Comparison of ENCODE assay signal across 8 cellular contexts in genomic region chr6:3355358-3356055, GRCh38.
DNase-seq lines count a peak whose midpoint lies in the region; ATAC-seq and TF ChIP-seq lines count a peak whose summit lies in the region.

No MANE protein-coding gene starts in this region.

- H3K79me2 ChIP-seq in SK-N-SH (ENCODE audit: insufficient read depth) = no peaks in the 10 kb centered on the region

- peak overlapping the region; percentile 64 for H3K4me3 Mint-ChIP-seq in activated CD4-positive, alpha-beta memory T cell treated with anti-CD3 and anti-CD28 coated beads for 36 hours
- H3K4me3 Mint-ChIP-seq in progenitor cell of endocrine pancreas (ENCODE audit: low read depth) = peak overlapping the region; percentile 62

- peak overlapping the region; percentile 75 for H3K27ac Mint-ChIP-seq in activated CD4-positive, alpha-beta memory T cell treated with anti-CD3 and anti-CD28 coated beads for 36 hours
- peak overlapping the region; percentile 83 for H3K27ac Mint-ChIP-seq in progenitor cell of endocrine pancreas

- peaks cover 0 to 9% of the 10 kb centered on the region in 2 experiments; a peak in 2 of 4 replicates for H3K4me1 ChIP-seq in SK-N-SH (ENCODE audit: control insufficient read depth in 1 of 2, insufficient read depth in 2 of 2, low read depth in 1 of 2, low read length in 1 of 2)

- H3K36me3 ChIP-seq in SK-N-SH (replicated peaks in 1 of 2; ENCODE audit: control insufficient read depth in 1 of 2, insufficient read depth in 2 of 2, low read length in 1 of 2) = no peaks in the 10 kb centered on the region

- intact Hi-C loops in activated CD4-positive, alpha-beta memory T cell treated with anti-CD3 and anti-CD28 coated beads for 36 hours (cut with micrococcal nuclease) = loop anchor here (2.0 to 5.0 kb wide), 3 partner anchors 15 to 102 kb away; partner anchors contain the start of gene SLC22A23

- no peak overlapping the region for H3K9ac ChIP-seq in SK-N-SH

- H3K4me3 ChIP-seq in SK-N-SH (ENCODE audit: low read depth in 2 of 2, low read length in 1 of 2) = peak overlapping the region in 1 of 2 experiments; percentile 24; a peak in 2 of 4 replicates

- TF ChIP-seq RAD21 in SK-N-SH (IDR thresholded peaks at IDR 0.05; ENCODE audit: low read length) = no peak

- no peaks in the 10 kb centered on the region for H3K27me3 Mint-ChIP-seq in activated CD4-positive, alpha-beta memory T cell treated with anti-CD3 and anti-CD28 coated beads for 36 hours
- H3K27me3 Mint-ChIP-seq in progenitor cell of endocrine pancreas = peaks cover 41% of the 10 kb centered on the region

- H3K9me2 ChIP-seq in SK-N-SH = no peaks in the 10 kb centered on the region

- H4K20me1 ChIP-seq in SK-N-SH (ENCODE audit: insufficient read depth) = no peaks in the 10 kb centered on the region

- peaks cover 22% of the 10 kb centered on the region for H3K4me1 Mint-ChIP-seq in activated CD4-positive, alpha-beta memory T cell treated with anti-CD3 and anti-CD28 coated beads for 36 hours (ENCODE audit: low read depth)
- peaks cover 28% of the 10 kb centered on the region for H3K4me1 Mint-ChIP-seq in progenitor cell of endocrine pancreas (ENCODE audit: low read depth)

- POLR2A ChIA-PET in activated CD4-positive, alpha-beta memory T cell treated with anti-CD3 and anti-CD28 coated beads for 36 hours (lab: Charles Lee) = no interaction called here
- POLR2A ChIA-PET in SK-N-SH (lab: Yijun Ruan, JAX) = no interaction called here

- no peak overlapping the region for H2AFZ ChIP-seq in SK-N-SH (ENCODE audit: low read depth)

- WGBS in SK-N-SH (ENCODE audit: low lambda C conversion rate) = 50% methylated on average over 20 of the region's 20 CpGs

- H3K9me3 Mint-ChIP-seq in activated CD4-positive, alpha-beta memory T cell treated with anti-CD3 and anti-CD28 coated beads for 36 hours = no peaks in the 10 kb centered on the region
- H3K9me3 Mint-ChIP-seq in progenitor cell of endocrine pancreas (ENCODE audit: low read depth) = no peaks in the 10 kb centered on the region

- ATAC-seq in GM18907 (IDR thresholded peaks at IDR 0.05; ENCODE audit: unreplicated experiment) (no peak), HG03342 (IDR thresholded peaks at IDR 0.05; ENCODE audit: unreplicated experiment) (no peak)

- H3K27ac ChIP-seq in SK-N-SH (ENCODE audit: low read depth in 2 of 2, low read length in 1 of 2) = no peak overlapping the region

- no peak for TF ChIP-seq EP300 in SK-N-SH (IDR thresholded peaks at IDR 0.05; ENCODE audit: borderline replicate concordance in 1 of 2, low read depth in 1 of 2, low read length in 1 of 2)

- peaks cover 5% of the 10 kb centered on the region for H3F3A ChIP-seq in SK-N-SH (replicated peaks; ENCODE audit: insufficient read depth)

- H3K27me3 ChIP-seq in SK-N-SH (ENCODE audit: insufficient read depth) = peaks cover 16% of the 10 kb centered on the region; the same call in 1 of the 2 replicates

- TF ChIP-seq CTCF in progenitor cell of endocrine pancreas (IDR thresholded peaks at IDR 0.05; ENCODE audit: unreplicated experiment) (no peak), SK-N-SH (IDR thresholded peaks at IDR 0.05) (no peak)

- no peak overlapping the region for H3K4me2 ChIP-seq in SK-N-SH

- H3K36me3 Mint-ChIP-seq in activated CD4-positive, alpha-beta memory T cell treated with anti-CD3 and anti-CD28 coated beads for 36 hours = no peaks in the 10 kb centered on the region
- H3K36me3 Mint-ChIP-seq in progenitor cell of endocrine pancreas (ENCODE audit: insufficient read depth) = no peaks in the 10 kb centered on the region

- no peaks in the 10 kb centered on the region for H3K9me3 ChIP-seq in SK-N-SH

- CTCF ChIA-PET in activated CD4-positive, alpha-beta memory T cell treated with anti-CD3 and anti-CD28 coated beads for 36 hours (lab: Charles Lee) = no interaction called here
- CTCF ChIA-PET in SK-N-SH (lab: Yijun Ruan, JAX) = no interaction called here

- peak; percentile 24 for DNase-seq in stimulated activated CD4-positive, alpha-beta T cell treated with anti-CD3 and anti-CD28 coated beads, Interleukin-15, amount 100 ng/mL, for 24 hours
- no peak for DNase-seq in stimulated activated CD4-positive, alpha-beta T cell treated with anti-CD3 and anti-CD28 coated beads, Interleukin-4, amount 100 ng/mL, for 24 hours
- DNase-seq in activated CD4-positive, alpha-beta memory T cell treated with anti-CD3 and anti-CD28 coated beads for 36 hours = peak; percentile 24
- peak; percentile 76 for DNase-seq in foreskin melanocyte
- DNase-seq in progenitor cell of endocrine pancreas (ENCODE audit: low spot score, unreplicated experiment) = no peak
- no peak for DNase-seq in SK-N-SH

TF ChIP-seq in SK-N-SH, 30 proteins besides CTCF, POLR2A, EP300 and RAD21:
- TF ChIP-seq GABPA (IDR thresholded peaks at IDR 0.05; ENCODE audit: low read depth) (no peak), USF2 (IDR thresholded peaks at IDR 0.05; ENCODE audit: borderline replicate concordance, low read depth, low read length) (no peak), YY1 (IDR thresholded peaks at IDR 0.05; ENCODE audit: low read depth) (no peak), NRF1 (IDR thresholded peaks at IDR 0.05; ENCODE audit: low read depth, low read length) (no peak), EZH2phosphoT487 (IDR thresholded peaks at IDR 0.05; ENCODE audit: borderline replicate concordance, low read depth) (no peak)

Comparison
In these comparisons a context has a peak if more than half of its experiments do, and no peak if none do; other contexts are left out.
1. DNase-seq: peak in stimulated activated CD4-positive, alpha-beta T cell treated with anti-CD3 and anti-CD28 coated beads, Interleukin-15, amount 100 ng/mL, for 24 hours (single experiment), activated CD4-positive, alpha-beta memory T cell treated with anti-CD3 and anti-CD28 coated beads for 36 hours (single experiment) and foreskin melanocyte (single experiment); none in stimulated activated CD4-positive, alpha-beta T cell treated with anti-CD3 and anti-CD28 coated beads, Interleukin-4, amount 100 ng/mL, for 24 hours (single experiment), progenitor cell of endocrine pancreas (single experiment) and SK-N-SH (single experiment).